Comparison of ENCODE assay signal across 39 cellular contexts in the genomic region with DNA sequence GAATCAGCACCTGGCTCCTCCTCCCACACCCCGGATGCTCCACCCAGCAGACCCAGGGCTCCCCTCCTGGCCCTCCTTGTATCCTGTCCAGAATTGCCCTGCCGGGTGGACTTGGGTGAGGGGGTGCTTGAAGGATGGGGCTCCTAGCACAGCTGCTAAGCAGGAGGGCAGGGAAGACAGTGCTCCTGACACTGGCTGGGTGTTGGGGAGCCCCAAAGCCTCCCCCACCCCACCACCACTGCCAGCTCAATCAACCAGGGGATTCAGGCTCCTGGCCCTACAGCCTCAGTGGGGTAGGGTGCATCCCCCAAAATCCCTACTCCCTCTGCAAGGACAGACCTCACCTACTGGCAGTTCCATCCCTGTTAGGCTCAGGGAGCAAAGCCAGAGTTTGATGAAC. TPM values are rescaled to one million over a fixed set of nuclear protein-coding genes. Genes with fewer than 3 reads are reported as not detected.
"Had no signal": no experiment of that assay in that cellular context is flagged by ENCODE, and none has a peak within 500 bp of the region (broad histone marks: within the 10 kb centered on the region; RNA-seq: fewer than 3 reads in every experiment).

No MANE protein-coding gene starts in this region.

- H3K27ac ChIP-seq: KMS-11 had no signal

- H3K36me3 ChIP-seq: MG63 had no signal

- H3K4me3 ChIP-seq: MG63 had no signal

- DNase-seq: Karpas-422, Kasumi-1, KG1, MG63, MM.1S, MV-4-11, NCI-H1048, NCI-H1092, NCI-H1092 treated with DMSO at 0.1 percent for 48 hours, NCI-H1105, NCI-H1105 treated with DMSO at 0.1 percent for 48 hours, NCI-H1417, NCI-H1417 treated with DMSO at 0.1 percent for 48 hours, NCI-H1436, NCI-H1436 treated with DMSO at 0.1 percent for 48 hours, NCI-H146, NCI-H1694, NCI-H1694 treated with DMSO at 0.1 percent for 48 hours, NCI-H187, NCI-H187 treated with DMSO at 0.1 percent for 48 hours, NCI-H1930, NCI-H2029, NCI-H2029 treated with DMSO at 0.1 percent for 48 hours, NCI-H2081, NCI-H2081 treated with DMSO at 0.1 percent for 48 hours, NCI-H2107, NCI-H2171, NCI-H2171 treated with DMSO at 0.1 percent for 48 hours, NCI-H2227 treated with DMSO at 0.1 percent for 48 hours, NCI-H226, NCI-H345, NCI-H446, NCI-H446 treated with DMSO at 0.1 percent for 48 hours, NCI-H510A had no signal

RNA-seq across cellular contexts. Expression of gene OR10H4, which starts 11.9 kb away (rescaled TPM):
- total RNA-seq: LHCN-M2, M059J, MCF 10A, NCI-H460 had no signal

RNA-seq across cellular contexts. Expression of gene CYP4F2, which starts 39.1 kb away (rescaled TPM):
- total RNA-seq: LHCN-M2, NCI-H460 had no signal
